In the genomic region with DNA sequence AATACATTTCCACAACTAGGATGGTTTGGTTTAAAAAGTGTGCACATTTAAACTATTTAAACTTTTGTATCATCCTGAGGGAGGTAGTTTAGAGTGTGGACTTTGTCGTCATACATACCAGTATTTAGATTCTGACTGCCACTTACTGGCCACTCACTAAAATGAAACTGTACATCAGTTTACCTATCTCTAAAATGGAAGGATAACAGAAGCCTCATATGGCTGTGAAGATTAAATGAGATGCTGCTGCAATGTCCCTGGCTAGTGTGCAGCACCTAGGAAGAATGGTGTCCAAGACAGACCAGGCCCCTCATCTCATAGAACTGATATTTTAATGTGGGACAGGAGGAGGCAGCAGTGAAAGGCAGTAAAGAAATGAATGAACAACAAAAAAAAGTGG, we compare ENCODE assay signal across 2 cellular contexts.
TF ChIP-seq lines count a peak whose summit lies in the region.

No MANE protein-coding gene starts in this region.

TF ChIP-seq in IMR-90, 13 proteins besides CTCF, POLR2A, EP300 and RAD21:
- no peak for TF ChIP-seq MAZ (IDR thresholded peaks at IDR 0.05; ENCODE audit: borderline replicate concordance, low read depth, low read length)
- no peak for TF ChIP-seq RFX5 (IDR thresholded peaks at IDR 0.05; ENCODE audit: low read depth, low read length)
- TF ChIP-seq CEBPB (IDR thresholded peaks at IDR 0.05; ENCODE audit: low read depth, low read length): no peak
- TF ChIP-seq SMC3 (IDR thresholded peaks at IDR 0.05; ENCODE audit: low read depth, low read length): no peak
- TF ChIP-seq MAFK (IDR thresholded peaks at IDR 0.05; ENCODE audit: low read depth, low read length): no peak
- no peak for TF ChIP-seq NFE2L2 (IDR thresholded peaks at IDR 0.05; ENCODE audit: low read depth, low read length)
- TF ChIP-seq BHLHE40 (IDR thresholded peaks at IDR 0.05; ENCODE audit: low read depth, low read length): no peak
- TF ChIP-seq, protein P1, sequence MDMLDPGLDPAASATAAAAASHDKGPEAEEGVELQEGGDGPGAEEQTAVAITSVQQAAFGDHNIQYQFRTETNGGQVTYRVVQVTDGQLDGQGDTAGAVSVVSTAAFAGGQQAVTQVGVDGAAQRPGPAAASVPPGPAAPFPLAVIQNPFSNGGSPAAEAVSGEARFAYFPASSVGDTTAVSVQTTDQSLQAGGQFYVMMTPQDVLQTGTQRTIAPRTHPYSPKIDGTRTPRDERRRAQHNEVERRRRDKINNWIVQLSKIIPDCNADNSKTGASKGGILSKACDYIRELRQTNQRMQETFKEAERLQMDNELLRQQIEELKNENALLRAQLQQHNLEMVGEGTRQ (IDR thresholded peaks at IDR 0.05; ENCODE audit: low read depth, low read length): no peak
- no peak for TF ChIP-seq RCOR1 (IDR thresholded peaks at IDR 0.05; ENCODE audit: insufficient replicate concordance, low read length)
- TF ChIP-seq MXI1 (IDR thresholded peaks at IDR 0.05; ENCODE audit: borderline replicate concordance, low read depth, low read length): no peak
- TF ChIP-seq ELK1 (IDR thresholded peaks at IDR 0.05; ENCODE audit: borderline replicate concordance, low read depth, low read length): no peak
- no peak for TF ChIP-seq FOS (IDR thresholded peaks at IDR 0.05; ENCODE audit: low read depth, low read length)
- TF ChIP-seq CHD1 (IDR thresholded peaks at IDR 0.05; ENCODE audit: low read depth, low read length): no peak
TF ChIP-seq in IMR-90: peak in this region for 0.

TF ChIP-seq in K562, 482 proteins besides CTCF, POLR2A, EP300 and RAD21 (continues in another document):
- TF ChIP-seq RBM25 (IDR thresholded peaks at IDR 0.05; ENCODE audit: low read depth, low read length, severe bottlenecking): peak; percentile 83
- no peak for TF ChIP-seq JUNB (CRISPR knock-in tag; conservative IDR thresholded peaks at IDR 0.05)
- no peak for TF ChIP-seq PPARD (CRISPR knock-in tag; IDR thresholded peaks at IDR 0.05)
- TF ChIP-seq, protein P2, sequence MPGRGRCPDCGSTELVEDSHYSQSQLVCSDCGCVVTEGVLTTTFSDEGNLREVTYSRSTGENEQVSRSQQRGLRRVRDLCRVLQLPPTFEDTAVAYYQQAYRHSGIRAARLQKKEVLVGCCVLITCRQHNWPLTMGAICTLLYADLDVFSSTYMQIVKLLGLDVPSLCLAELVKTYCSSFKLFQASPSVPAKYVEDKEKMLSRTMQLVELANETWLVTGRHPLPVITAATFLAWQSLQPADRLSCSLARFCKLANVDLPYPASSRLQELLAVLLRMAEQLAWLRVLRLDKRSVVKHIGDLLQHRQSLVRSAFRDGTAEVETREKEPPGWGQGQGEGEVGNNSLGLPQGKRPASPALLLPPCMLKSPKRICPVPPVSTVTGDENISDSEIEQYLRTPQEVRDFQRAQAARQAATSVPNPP (IDR thresholded peaks at IDR 0.05; ENCODE audit: borderline replicate concordance, insufficient read depth, insufficient read length): no peak
- TF ChIP-seq, protein P3, sequence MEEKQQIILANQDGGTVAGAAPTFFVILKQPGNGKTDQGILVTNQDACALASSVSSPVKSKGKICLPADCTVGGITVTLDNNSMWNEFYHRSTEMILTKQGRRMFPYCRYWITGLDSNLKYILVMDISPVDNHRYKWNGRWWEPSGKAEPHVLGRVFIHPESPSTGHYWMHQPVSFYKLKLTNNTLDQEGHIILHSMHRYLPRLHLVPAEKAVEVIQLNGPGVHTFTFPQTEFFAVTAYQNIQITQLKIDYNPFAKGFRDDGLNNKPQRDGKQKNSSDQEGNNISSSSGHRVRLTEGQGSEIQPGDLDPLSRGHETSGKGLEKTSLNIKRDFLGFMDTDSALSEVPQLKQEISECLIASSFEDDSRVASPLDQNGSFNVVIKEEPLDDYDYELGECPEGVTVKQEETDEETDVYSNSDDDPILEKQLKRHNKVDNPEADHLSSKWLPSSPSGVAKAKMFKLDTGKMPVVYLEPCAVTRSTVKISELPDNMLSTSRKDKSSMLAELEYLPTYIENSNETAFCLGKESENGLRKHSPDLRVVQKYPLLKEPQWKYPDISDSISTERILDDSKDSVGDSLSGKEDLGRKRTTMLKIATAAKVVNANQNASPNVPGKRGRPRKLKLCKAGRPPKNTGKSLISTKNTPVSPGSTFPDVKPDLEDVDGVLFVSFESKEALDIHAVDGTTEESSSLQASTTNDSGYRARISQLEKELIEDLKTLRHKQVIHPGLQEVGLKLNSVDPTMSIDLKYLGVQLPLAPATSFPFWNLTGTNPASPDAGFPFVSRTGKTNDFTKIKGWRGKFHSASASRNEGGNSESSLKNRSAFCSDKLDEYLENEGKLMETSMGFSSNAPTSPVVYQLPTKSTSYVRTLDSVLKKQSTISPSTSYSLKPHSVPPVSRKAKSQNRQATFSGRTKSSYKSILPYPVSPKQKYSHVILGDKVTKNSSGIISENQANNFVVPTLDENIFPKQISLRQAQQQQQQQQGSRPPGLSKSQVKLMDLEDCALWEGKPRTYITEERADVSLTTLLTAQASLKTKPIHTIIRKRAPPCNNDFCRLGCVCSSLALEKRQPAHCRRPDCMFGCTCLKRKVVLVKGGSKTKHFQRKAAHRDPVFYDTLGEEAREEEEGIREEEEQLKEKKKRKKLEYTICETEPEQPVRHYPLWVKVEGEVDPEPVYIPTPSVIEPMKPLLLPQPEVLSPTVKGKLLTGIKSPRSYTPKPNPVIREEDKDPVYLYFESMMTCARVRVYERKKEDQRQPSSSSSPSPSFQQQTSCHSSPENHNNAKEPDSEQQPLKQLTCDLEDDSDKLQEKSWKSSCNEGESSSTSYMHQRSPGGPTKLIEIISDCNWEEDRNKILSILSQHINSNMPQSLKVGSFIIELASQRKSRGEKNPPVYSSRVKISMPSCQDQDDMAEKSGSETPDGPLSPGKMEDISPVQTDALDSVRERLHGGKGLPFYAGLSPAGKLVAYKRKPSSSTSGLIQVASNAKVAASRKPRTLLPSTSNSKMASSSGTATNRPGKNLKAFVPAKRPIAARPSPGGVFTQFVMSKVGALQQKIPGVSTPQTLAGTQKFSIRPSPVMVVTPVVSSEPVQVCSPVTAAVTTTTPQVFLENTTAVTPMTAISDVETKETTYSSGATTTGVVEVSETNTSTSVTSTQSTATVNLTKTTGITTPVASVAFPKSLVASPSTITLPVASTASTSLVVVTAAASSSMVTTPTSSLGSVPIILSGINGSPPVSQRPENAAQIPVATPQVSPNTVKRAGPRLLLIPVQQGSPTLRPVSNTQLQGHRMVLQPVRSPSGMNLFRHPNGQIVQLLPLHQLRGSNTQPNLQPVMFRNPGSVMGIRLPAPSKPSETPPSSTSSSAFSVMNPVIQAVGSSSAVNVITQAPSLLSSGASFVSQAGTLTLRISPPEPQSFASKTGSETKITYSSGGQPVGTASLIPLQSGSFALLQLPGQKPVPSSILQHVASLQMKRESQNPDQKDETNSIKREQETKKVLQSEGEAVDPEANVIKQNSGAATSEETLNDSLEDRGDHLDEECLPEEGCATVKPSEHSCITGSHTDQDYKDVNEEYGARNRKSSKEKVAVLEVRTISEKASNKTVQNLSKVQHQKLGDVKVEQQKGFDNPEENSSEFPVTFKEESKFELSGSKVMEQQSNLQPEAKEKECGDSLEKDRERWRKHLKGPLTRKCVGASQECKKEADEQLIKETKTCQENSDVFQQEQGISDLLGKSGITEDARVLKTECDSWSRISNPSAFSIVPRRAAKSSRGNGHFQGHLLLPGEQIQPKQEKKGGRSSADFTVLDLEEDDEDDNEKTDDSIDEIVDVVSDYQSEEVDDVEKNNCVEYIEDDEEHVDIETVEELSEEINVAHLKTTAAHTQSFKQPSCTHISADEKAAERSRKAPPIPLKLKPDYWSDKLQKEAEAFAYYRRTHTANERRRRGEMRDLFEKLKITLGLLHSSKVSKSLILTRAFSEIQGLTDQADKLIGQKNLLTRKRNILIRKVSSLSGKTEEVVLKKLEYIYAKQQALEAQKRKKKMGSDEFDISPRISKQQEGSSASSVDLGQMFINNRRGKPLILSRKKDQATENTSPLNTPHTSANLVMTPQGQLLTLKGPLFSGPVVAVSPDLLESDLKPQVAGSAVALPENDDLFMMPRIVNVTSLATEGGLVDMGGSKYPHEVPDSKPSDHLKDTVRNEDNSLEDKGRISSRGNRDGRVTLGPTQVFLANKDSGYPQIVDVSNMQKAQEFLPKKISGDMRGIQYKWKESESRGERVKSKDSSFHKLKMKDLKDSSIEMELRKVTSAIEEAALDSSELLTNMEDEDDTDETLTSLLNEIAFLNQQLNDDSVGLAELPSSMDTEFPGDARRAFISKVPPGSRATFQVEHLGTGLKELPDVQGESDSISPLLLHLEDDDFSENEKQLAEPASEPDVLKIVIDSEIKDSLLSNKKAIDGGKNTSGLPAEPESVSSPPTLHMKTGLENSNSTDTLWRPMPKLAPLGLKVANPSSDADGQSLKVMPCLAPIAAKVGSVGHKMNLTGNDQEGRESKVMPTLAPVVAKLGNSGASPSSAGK (IDR thresholded peaks at IDR 0.05): no peak
- peak; percentile 47; the same call in 1 of the 2 replicates for TF ChIP-seq ADNP (tag; IDR thresholded peaks at IDR 0.05)
- TF ChIP-seq, protein P4, sequence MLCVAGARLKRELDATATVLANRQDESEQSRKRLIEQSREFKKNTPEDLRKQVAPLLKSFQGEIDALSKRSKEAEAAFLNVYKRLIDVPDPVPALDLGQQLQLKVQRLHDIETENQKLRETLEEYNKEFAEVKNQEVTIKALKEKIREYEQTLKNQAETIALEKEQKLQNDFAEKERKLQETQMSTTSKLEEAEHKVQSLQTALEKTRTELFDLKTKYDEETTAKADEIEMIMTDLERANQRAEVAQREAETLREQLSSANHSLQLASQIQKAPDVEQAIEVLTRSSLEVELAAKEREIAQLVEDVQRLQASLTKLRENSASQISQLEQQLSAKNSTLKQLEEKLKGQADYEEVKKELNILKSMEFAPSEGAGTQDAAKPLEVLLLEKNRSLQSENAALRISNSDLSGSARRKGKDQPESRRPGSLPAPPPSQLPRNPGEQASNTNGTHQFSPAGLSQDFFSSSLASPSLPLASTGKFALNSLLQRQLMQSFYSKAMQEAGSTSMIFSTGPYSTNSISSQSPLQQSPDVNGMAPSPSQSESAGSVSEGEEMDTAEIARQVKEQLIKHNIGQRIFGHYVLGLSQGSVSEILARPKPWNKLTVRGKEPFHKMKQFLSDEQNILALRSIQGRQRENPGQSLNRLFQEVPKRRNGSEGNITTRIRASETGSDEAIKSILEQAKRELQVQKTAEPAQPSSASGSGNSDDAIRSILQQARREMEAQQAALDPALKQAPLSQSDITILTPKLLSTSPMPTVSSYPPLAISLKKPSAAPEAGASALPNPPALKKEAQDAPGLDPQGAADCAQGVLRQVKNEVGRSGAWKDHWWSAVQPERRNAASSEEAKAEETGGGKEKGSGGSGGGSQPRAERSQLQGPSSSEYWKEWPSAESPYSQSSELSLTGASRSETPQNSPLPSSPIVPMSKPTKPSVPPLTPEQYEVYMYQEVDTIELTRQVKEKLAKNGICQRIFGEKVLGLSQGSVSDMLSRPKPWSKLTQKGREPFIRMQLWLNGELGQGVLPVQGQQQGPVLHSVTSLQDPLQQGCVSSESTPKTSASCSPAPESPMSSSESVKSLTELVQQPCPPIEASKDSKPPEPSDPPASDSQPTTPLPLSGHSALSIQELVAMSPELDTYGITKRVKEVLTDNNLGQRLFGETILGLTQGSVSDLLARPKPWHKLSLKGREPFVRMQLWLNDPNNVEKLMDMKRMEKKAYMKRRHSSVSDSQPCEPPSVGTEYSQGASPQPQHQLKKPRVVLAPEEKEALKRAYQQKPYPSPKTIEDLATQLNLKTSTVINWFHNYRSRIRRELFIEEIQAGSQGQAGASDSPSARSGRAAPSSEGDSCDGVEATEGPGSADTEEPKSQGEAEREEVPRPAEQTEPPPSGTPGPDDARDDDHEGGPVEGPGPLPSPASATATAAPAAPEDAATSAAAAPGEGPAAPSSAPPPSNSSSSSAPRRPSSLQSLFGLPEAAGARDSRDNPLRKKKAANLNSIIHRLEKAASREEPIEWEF (CRISPR knock-in tag; IDR thresholded peaks at IDR 0.05): no peak
- no peak for TF ChIP-seq ZNF253 (CRISPR knock-in tag; conservative IDR thresholded peaks at IDR 0.05)
- TF ChIP-seq CC2D1A (IDR thresholded peaks at IDR 0.05): no peak
- TF ChIP-seq SNRNP70 (optimal IDR thresholded peaks at IDR 0.05; ENCODE audit: low read depth, low read length): no peak
- no peak for TF ChIP-seq ZNF668 (CRISPR knock-in tag; IDR thresholded peaks at IDR 0.05)
- TF ChIP-seq TCF15 (CRISPR knock-in tag; IDR thresholded peaks at IDR 0.05): no peak
- no peak for TF ChIP-seq CHD2 (IDR thresholded peaks at IDR 0.05; ENCODE audit: low read depth, low read length)
- TF ChIP-seq CHD4 (IDR thresholded peaks at IDR 0.05; ENCODE audit: insufficient read depth, insufficient replicate concordance, low read depth, low read length, poor library complexity, severe bottlenecking): no peak
- TF ChIP-seq HES1 (IDR thresholded peaks at IDR 0.05; ENCODE audit: low read depth): no peak
- TF ChIP-seq TRIM28 (IDR thresholded peaks at IDR 0.05): no peak
- TF ChIP-seq ZBTB11 (CRISPR knock-in tag; IDR thresholded peaks at IDR 0.05): no peak
- TF ChIP-seq NBN (IDR thresholded peaks at IDR 0.05; ENCODE audit: low read depth): no peak
- 0 out of 4 replicates have a peak, but pooled peaks have one; percentile 11 to 20 for TF ChIP-seq KDM1A (IDR thresholded peaks at IDR 0.05)
- TF ChIP-seq KHSRP (IDR thresholded peaks at IDR 0.05): no peak
- 0 out of 2 replicates have a peak, but pooled peaks have one; percentile 25 for TF ChIP-seq ZNF24 (IDR thresholded peaks at IDR 0.05)
